ENCODE assay signal across 29 cellular contexts in the genomic region with DNA sequence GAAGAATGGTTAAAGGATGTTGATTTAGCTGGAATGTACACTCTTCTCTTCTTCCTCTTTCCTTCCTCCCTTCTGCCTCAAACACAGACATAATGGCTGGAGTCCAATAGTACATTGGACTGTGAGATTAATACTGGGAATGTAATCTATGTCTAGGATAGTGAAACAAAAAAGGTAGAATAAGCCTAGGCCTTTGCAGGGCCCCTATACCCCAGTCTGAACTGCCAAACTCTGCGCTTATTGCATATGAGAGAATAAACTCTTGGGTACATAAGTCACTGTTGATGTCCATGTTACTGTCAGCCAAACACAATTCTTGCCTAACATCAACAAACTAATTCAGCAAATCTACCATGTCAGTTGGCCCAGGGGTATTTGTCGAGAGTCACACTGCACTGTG. TPM values are rescaled to one million over a fixed set of nuclear protein-coding genes. Genes with fewer than 3 reads are reported as not detected.
"Had no signal": no experiment of that assay in that cellular context is flagged by ENCODE, and none has a peak within 500 bp of the region (broad histone marks: within the 10 kb centered on the region; RNA-seq: fewer than 3 reads in every experiment).

No MANE protein-coding gene starts in this region.

- H3K4me3 ChIP-seq: ovary, psoas muscle, skin epidermis, smooth muscle cell, spleen, suprapubic skin, testis, tibial artery, transverse colon, upper lobe of right lung, uterus had no signal

- H3K36me3 ChIP-seq: ovary, spleen, suprapubic skin, tibial artery, transverse colon, upper lobe of right lung, uterus had no signal

- H3K27ac ChIP-seq: ovary, parathyroid adenoma, psoas muscle, skin epidermis, spleen, suprapubic skin, testis, tibial artery, transverse colon, upper lobe of right lung, uterus had no signal

- ATAC-seq: naive thymus-derived CD8-positive, alpha-beta T cell; natural killer cell treated with Interleukin-12 subunit alpha and Interleukin-12 subunit beta and Interleukin-15 and Interleukin-18, amount 100 ng/mL, for 72 hours; psoas muscle; right cardiac atrium; sciatic nerve; stimulated activated memory B cell treated with anti-CD40 and anti-IgM and Interleukin-4, amounts not matched to agents 10 μg/mL and 1 μg/mL and 100 μg/mL, for 72 hours; stimulated activated naive CD8-positive, alpha-beta T cell treated with anti-CD3 and anti-CD28 coated beads, Interleukin-15, amount 100 ng/mL, for 72 hours; stimulated activated naive CD8-positive, alpha-beta T cell treated with anti-CD3 and anti-CD28 coated beads, Interleukin-15, Interleukin-2, amounts not matched to agents 100 U/mL and 50 U/mL, for 24 hours; upper lobe of right lung had no signal

- DNase-seq: naive thymus-derived CD8-positive, alpha-beta T cell; nephron progenitor cell; occipital lobe; ovary; posterior cingulate gyrus; psoas muscle; right cardiac atrium; spleen; stimulated activated CD4-positive, alpha-beta T cell treated with anti-CD3 and anti-CD28 coated beads, Interleukin-12 subunit alpha, Interleukin-12 subunit beta, amount 100 ng/mL, for 4 hours; stimulated activated CD4-positive, alpha-beta T cell treated with anti-CD3 and anti-CD28 coated beads, Interleukin-1b, Interleukin-23, amount 100 ng/mL, for 48 hours; stimulated activated CD4-positive, alpha-beta T cell treated with anti-CD3 and anti-CD28 coated beads, Interleukin-4, amount 100 ng/mL, for 1 hour; stimulated activated CD4-positive, alpha-beta T cell treated with anti-CD3 and anti-CD28 coated beads, Interleukin-4, amount 100 ng/mL, for 4 hours; stimulated activated CD8-positive, alpha-beta memory T cell treated with anti-CD3 and anti-CD28 coated beads, Interleukin-4, amount 100 ng/mL, for 48 hours; stimulated activated naive CD4-positive, alpha-beta T cell; stimulated activated naive CD8-positive, alpha-beta T cell treated with anti-CD3 and anti-CD28 coated beads, Interleukin-15, amount 100 ng/mL, for 72 hours; stimulated activated naive CD8-positive, alpha-beta T cell treated with anti-CD3 and anti-CD28 coated beads, Interleukin-15, Interleukin-2, amounts not matched to agents 100 U/mL and 50 U/mL, for 24 hours; substantia nigra; testis; tibial artery; transverse colon; upper lobe of right lung; uterus had no signal

- H3K27me3 ChIP-seq: ovary, spleen, suprapubic skin, testis, tibial artery, transverse colon, upper lobe of right lung, uterus had no signal

- H3K9me3 ChIP-seq: ovary, psoas muscle, spleen, suprapubic skin, testis, tibial artery, transverse colon, upper lobe of right lung, uterus had no signal

- H3K4me1 ChIP-seq: parathyroid adenoma, psoas muscle, spleen, suprapubic skin, testis, tibial artery, transverse colon, upper lobe of right lung, uterus had no signal

RNA-seq across cellular contexts. Expression of a gene that starts 29.7 kb away (rescaled TPM):
- polyA plus RNA-seq: naive thymus-derived CD8-positive, alpha-beta T cell had no signal
